22 cellular contexts compared by ENCODE assay signal in genomic region chr10:15459218-15459617, GRCh38.
DNase-seq lines count a peak whose midpoint lies in the region; ATAC-seq, FAIRE-seq and TF ChIP-seq lines count a peak whose summit lies in the region.
"Had no signal": no experiment of that assay in that cellular context is flagged by ENCODE, and none has a peak within 500 bp of the region (broad histone marks: within the 10 kb centered on the region; RNA-seq: fewer than 3 reads in every experiment).

No MANE protein-coding gene starts in this region.

- in situ Hi-C loops in HepG2 (cut with HindIII; ENCODE audit: extremely low pct_ligation_motif_present, low pct_unique_long_range_greater_than_20kb), result no loop called here

- TF ChIP-seq CTCF in HepG2 (CRISPR knock-in tag; IDR thresholded peaks at IDR 0.05), result no peak
- no peak for TF ChIP-seq CTCF in right lobe of liver (IDR thresholded peaks at IDR 0.05)

- TF ChIP-seq POLR2A in HepG2 (IDR thresholded peaks at IDR 0.05; ENCODE audit: insufficient read depth in 1 of 2, low read depth in 2 of 2, low read length in 2 of 2), result no peak
- TF ChIP-seq POLR2A in right lobe of liver (IDR thresholded peaks at IDR 0.05), result no peak

- ATAC-seq in HepG2 (no peak), right lobe of liver (no peak), GM21717 (IDR thresholded peaks at IDR 0.05; ENCODE audit: unreplicated experiment) (no peak)
- ATAC-seq: A549 had no signal

- no peak overlapping the region for H3K4me3 ChIP-seq in HepG2 (replicated peaks in 1 of 3; ENCODE audit: insufficient read depth in 1 of 3, low read depth in 2 of 3, low read length in 3 of 3)
- no peak overlapping the region for H3K4me3 ChIP-seq in right lobe of liver
- H3K4me3 ChIP-seq: A549; BLaER1 treated with 17β-estradiol and CSF1 and Interleukin-3, amounts not matched to agents 10 nM and 100 nM had no signal

- H3K36me3 ChIP-seq in HepG2 (replicated peaks in 1 of 2; ENCODE audit: control insufficient read depth in 1 of 2, insufficient read depth in 2 of 2, low read length in 2 of 2) (no peaks in the 10 kb centered on the region), right lobe of liver (no peaks in the 10 kb centered on the region)

- H3K27me3 ChIP-seq in HepG2 (ENCODE audit: control insufficient read depth in 1 of 2, insufficient read depth in 2 of 2, low read length in 2 of 2) (no peaks in the 10 kb centered on the region), right lobe of liver (no peaks in the 10 kb centered on the region)
- H3K27me3 ChIP-seq: BLaER1 treated with 17β-estradiol and CSF1 and Interleukin-3, amounts not matched to agents 10 nM and 100 nM had no signal

- no peaks in the 10 kb centered on the region for H4K20me1 ChIP-seq in HepG2 (ENCODE audit: insufficient read depth, low read length)
- H4K20me1 ChIP-seq: BLaER1 treated with 17β-estradiol and CSF1 and Interleukin-3, amounts not matched to agents 10 nM and 100 nM had no signal

- POLR2A ChIA-PET in HepG2 (lab: Yijun Ruan, JAX), result no interaction called here

- no TSS peak for BruUV-seq in HepG2 (replicated peaks; lab: Mats Ljungman, UMichigan)

- no peaks in the 10 kb centered on the region for H3K4me1 ChIP-seq in HepG2 (ENCODE audit: insufficient read depth, low read length)
- no peaks in the 10 kb centered on the region for H3K4me1 ChIP-seq in right lobe of liver

- H3K79me2 ChIP-seq in HepG2 (ENCODE audit: insufficient read depth, low read length), result no peaks in the 10 kb centered on the region

- DNase-seq in HepG2 (ENCODE audit: low spot score) (no peak), right lobe of liver (no peak), RCC 7860 (ENCODE audit: low spot score) (no peak), UCSD-AML1 (lab: John Stamatoyannopoulos, UW; ENCODE audit: unreplicated experiment) (no peak)
- DNase-seq: AML-193; CD4-positive, alpha-beta memory T cell; CD4-positive, CD25-positive, alpha-beta regulatory T cell; CD8-positive, alpha-beta memory T cell; COR-L47; DMS 273 treated with DMSO at 0.1 percent for 48 hours; DMS153; DMS53; DMS79; GF-D8 had no signal

- CTCF ChIA-PET in HepG2 (lab: Yijun Ruan, JAX; ENCODE audit: low intra/inter-chr PET ratio, low total read pairs), result no interaction called here

- WGBS in HepG2 (ENCODE audit: low lambda C conversion rate), result 5% methylated on average over 1 of the region's 1 CpG
- WGBS in right lobe of liver (ENCODE audit: insufficient coverage, low coverage, low lambda C conversion rate, missing lambda C conversion rate), result 43% methylated on average over 1 of the region's 1 CpG

- H3K4me2 ChIP-seq in HepG2 (ENCODE audit: low read depth, low read length), result no peak overlapping the region
- H3K4me2 ChIP-seq: A549 had no signal

- H3K9ac ChIP-seq in HepG2 (ENCODE audit: insufficient read depth, low read depth, low read length), result no peak overlapping the region
- H3K9ac ChIP-seq: BLaER1 treated with 17β-estradiol and CSF1 and Interleukin-3, amounts not matched to agents 10 nM and 100 nM had no signal

- TF ChIP-seq RAD21 in HepG2 (CRISPR knock-in tag; IDR thresholded peaks at IDR 0.05), result no peak

- no peak overlapping the region for H2AFZ ChIP-seq in HepG2 (ENCODE audit: low read length)

- intact Hi-C loops in HepG2 (cut with micrococcal nuclease; ENCODE audit: unreplicated experiment) (no loop called here), right lobe of liver (cut with DNase I) (no loop called here)

- H3K27ac ChIP-seq in HepG2 (ENCODE audit: extremely low read length, insufficient read depth, low read length) (no peak overlapping the region), right lobe of liver (no peak overlapping the region)
- H3K27ac ChIP-seq: 22Rv1; A549; BLaER1 treated with 17β-estradiol and CSF1 and Interleukin-3, amounts not matched to agents 10 nM and 100 nM; C4-2B had no signal

- H3K9me3 ChIP-seq in HepG2 (ENCODE audit: low read length) (no peaks in the 10 kb centered on the region), right lobe of liver (no peaks in the 10 kb centered on the region)

- no peak for FAIRE-seq in HepG2 (lab: Jason Lieb, UNC)
- peak; percentile 55 for FAIRE-seq in RCC 7860 (lab: Jason Lieb, UNC)
- FAIRE-seq: A549, G401.6, GM12891, GM19239 had no signal

- TF ChIP-seq EP300 in HepG2 (IDR thresholded peaks at IDR 0.05; ENCODE audit: low read depth in 2 of 2, low read length in 2 of 2) (no peak), HepG2 (CRISPR knock-in tag; IDR thresholded peaks at IDR 0.05; ENCODE audit: borderline replicate concordance) (no peak)

TF ChIP-seq in HepG2, 621 proteins besides CTCF, POLR2A, EP300 and RAD21:
- TF ChIP-seq SAFB2 (CRISPR knock-in tag; IDR thresholded peaks at IDR 0.05; ENCODE audit: borderline replicate concordance, low read depth) (no peak), GABPB1 (CRISPR knock-in tag; IDR thresholded peaks at IDR 0.05) (no peak), TCF7L2 (IDR thresholded peaks at IDR 0.05; ENCODE audit: low read depth, low read length) (no peak), TCF7 (IDR thresholded peaks at IDR 0.05; ENCODE audit: low read depth) (peak; percentile 57), AHDC1 (CRISPR knock-in tag; IDR thresholded peaks at IDR 0.05; ENCODE audit: borderline replicate concordance) (no peak)
